8 cellular contexts compared by ENCODE assay signal in the genomic region with DNA sequence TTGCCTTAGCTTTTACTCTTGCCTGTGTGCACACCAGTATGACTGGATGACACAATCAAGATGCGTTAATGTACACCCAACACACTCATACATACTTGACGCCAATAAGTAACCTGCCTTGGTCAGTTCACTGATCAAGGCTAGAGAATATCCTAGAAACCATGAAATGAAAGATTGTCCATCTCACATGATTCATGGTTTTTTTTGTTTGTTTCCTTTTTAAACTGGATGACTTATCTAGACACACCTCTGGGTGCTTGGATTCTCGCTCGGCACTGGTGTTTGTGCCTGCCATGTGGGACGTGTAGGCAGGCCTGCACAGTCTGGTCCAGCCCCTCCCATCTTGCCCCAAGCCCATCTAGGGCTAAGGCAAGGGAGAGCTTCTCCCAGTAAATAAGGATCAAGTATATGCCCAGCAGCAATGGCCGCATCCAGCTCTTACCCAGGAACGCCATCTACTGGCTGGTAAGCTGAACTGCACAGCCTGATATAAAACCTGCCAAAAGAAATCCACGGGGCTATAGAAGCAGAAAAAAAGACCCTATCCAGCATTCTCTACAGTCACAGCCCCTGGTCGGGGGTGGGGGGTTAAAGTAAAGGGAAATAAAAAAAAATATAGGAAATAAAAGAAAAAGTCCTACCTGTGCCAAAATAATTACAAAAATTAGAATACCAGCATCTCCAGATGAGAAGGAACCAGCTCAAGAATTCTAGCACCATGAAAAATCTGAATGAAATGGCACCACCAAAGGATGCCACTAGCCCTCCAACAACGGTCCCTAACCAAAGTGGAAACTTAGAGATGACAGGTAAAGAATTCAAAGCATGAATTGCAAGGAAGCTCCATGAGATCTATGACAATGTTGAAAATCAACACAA.
A peak's percentile ranks its signal among the peaks of the same experiment; 100 is the strongest.
DNase-seq lines count a peak whose midpoint lies in the region; ATAC-seq and TF ChIP-seq lines count a peak whose summit lies in the region.

No MANE protein-coding gene starts in this region.

- no peaks in the 10 kb centered on the region for H3K9me3 ChIP-seq in ascending aorta
- H3K9me3 ChIP-seq in aorta (ENCODE audit: control insufficient read depth, low read length) = no peaks in the 10 kb centered on the region

- H3K27me3 ChIP-seq in ascending aorta = no peaks in the 10 kb centered on the region
- H3K27me3 ChIP-seq in aorta (ENCODE audit: control insufficient read depth in 1 of 2, insufficient read depth in 2 of 2, low read length in 1 of 2) = no peaks in the 10 kb centered on the region

- intact Hi-C loops in ascending aorta (cut with DNase I) = no loop called here
- intact Hi-C loops in left colon (cut with DNase I, micrococcal nuclease) = no loop called here
- intact Hi-C loops in aorta (cut with DNase I) = loop anchor here in 1 of 2 donors (2.0 kb wide), 1 partner anchor 49 kb away; no protein-coding TSS in a partner anchor

- peak; percentile 91 for ATAC-seq in HG03159 (IDR thresholded peaks at IDR 0.05; ENCODE audit: unreplicated experiment)
- peak; percentile 48 for ATAC-seq in left colon
- ATAC-seq in aorta (ENCODE audit: low FRiP score) = peak; percentile 33
- no peak for ATAC-seq in GM18498 (IDR thresholded peaks at IDR 0.05; ENCODE audit: unreplicated experiment)

- no peaks in the 10 kb centered on the region for H3K4me1 ChIP-seq in ascending aorta
- H3K4me1 ChIP-seq in aorta (ENCODE audit: control insufficient read depth in 1 of 2, insufficient read depth in 2 of 2, low read length in 2 of 2) = no peaks in the 10 kb centered on the region

- WGBS in aorta, 2 donors = 41 to 43% methylated on average over 10 of the region's 10 CpGs

- no peak overlapping the region for H3K4me3 ChIP-seq in ascending aorta
- H3K4me3 ChIP-seq in aorta (ENCODE audit: low read length in 2 of 2) = no peak overlapping the region

- H3K27ac ChIP-seq in ascending aorta (no peak overlapping the region), aorta (ENCODE audit: low read depth in 1 of 2, low read length in 2 of 2) (no peak overlapping the region)

- no peak for DNase-seq in AG09319 (ENCODE audit: extremely low read depth, low read depth)
- peak; percentile 75 for DNase-seq in NCI-H748 (lab: John Stamatoyannopoulos, UW; ENCODE audit: unreplicated experiment)
- DNase-seq in ascending aorta (ENCODE audit: low spot score in 2 of 2) = no peak
- no peak for DNase-seq in left colon
- DNase-seq in aorta = no peak

- H3K36me3 ChIP-seq in ascending aorta (no peaks in the 10 kb centered on the region), aorta (ENCODE audit: control insufficient read depth in 1 of 2, insufficient read depth in 2 of 2, low read length in 1 of 2) (no peaks in the 10 kb centered on the region)

- TF ChIP-seq CTCF in AG09319 (IDR thresholded peaks at IDR 0.05; ENCODE audit: low read depth, low read length) (peak; percentile 88), GM12874 (IDR thresholded peaks at IDR 0.05; ENCODE audit: insufficient read depth, low read depth, low read length) (peak; percentile 90), ascending aorta (IDR thresholded peaks at IDR 0.05) (peak in 2 of 3 experiments; percentile 22 to 56)

Comparison
In these comparisons a context has a peak if more than half of its experiments do, and no peak if none do; other contexts are left out.
1. CTCF ChIP-seq: peak in every context shown above with its lines; median percentile 90 in GM12874; 88 in AG09319; 39 in ascending aorta.